ENCODE assay signal across 9 cellular contexts in the genomic region with DNA sequence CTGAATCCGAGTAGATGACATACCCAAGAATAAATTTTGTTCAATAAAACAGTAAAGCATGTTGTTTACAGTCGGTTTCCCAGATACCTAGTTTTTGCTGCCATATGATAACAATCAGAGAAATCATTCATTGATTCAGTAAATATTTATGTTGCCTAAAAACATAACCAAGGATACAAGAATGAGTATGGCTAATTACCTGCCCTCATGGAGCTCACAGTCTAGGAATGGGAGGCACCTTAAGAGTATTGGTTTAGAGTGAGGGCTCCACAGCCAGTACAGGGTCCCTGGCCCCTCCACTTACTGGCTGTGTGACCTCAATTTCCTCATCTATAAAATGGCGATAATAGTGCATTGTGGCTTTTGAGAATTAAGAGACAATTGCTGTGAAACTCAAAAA. TPM values are rescaled to one million over a fixed set of nuclear protein-coding genes. Genes with fewer than 3 reads are reported as not detected.
A peak's percentile ranks its signal among the peaks of the same experiment; 100 is the strongest.
DNase-seq lines count a peak whose midpoint lies in the region; ATAC-seq and TF ChIP-seq lines count a peak whose summit lies in the region.
"Had no signal": no experiment of that assay in that cellular context is flagged by ENCODE, and none has a peak within 500 bp of the region (broad histone marks: within the 10 kb centered on the region; RNA-seq: fewer than 3 reads in every experiment).

No MANE protein-coding gene starts in this region.

- H3K4me3 Mint-ChIP-seq in T-cell, result peak overlapping the region; percentile 100

- peak overlapping the region in 3 of 4 donors; percentile 86 to 90 (median 89) for H3K27ac ChIP-seq in sigmoid colon

- no peak for TF ChIP-seq POLR2A in sigmoid colon (IDR thresholded peaks at IDR 0.05)

- peak overlapping the region; percentile 99 to 100 for H3K27ac Mint-ChIP-seq in T-cell

- DNase-seq in GM12864 (ENCODE audit: low read depth) (no peak), T-cell (no peak), foreskin fibroblast (no peak), sigmoid colon (no peak), cerebellum (ENCODE audit: low spot score) (no peak), DMS153 treated with DMSO at 0.1 percent for 48 hours (lab: John Stamatoyannopoulos, UW; ENCODE audit: unreplicated experiment) (no peak), NCI-H2196 treated with DMSO at 0.1 percent for 48 hours (lab: John Stamatoyannopoulos, UW; ENCODE audit: unreplicated experiment) (no peak)

- H3K27me3 Mint-ChIP-seq in T-cell, result no peaks in the 10 kb centered on the region

- peaks cover 41% of the 10 kb centered on the region for H3K36me3 Mint-ChIP-seq in T-cell

- TF ChIP-seq EP300 in sigmoid colon (IDR thresholded peaks at IDR 0.05), result no peak

- no peaks in the 10 kb centered on the region for H3K9me3 ChIP-seq in sigmoid colon

- H3K4me3 ChIP-seq in GM12864 (ENCODE audit: low read depth, low read length) (peak overlapping the region; percentile 96), foreskin fibroblast (ENCODE audit: low read depth in 1 of 2, low read length in 2 of 2) (peak overlapping the region; percentile 95 to 99), sigmoid colon (peak overlapping the region; percentile 80 to 95 (median 90))

- H3K9me3 Mint-ChIP-seq in T-cell, result no peaks in the 10 kb centered on the region

- intact Hi-C loops in sigmoid colon (cut with DNase I), result no loop called here

- peaks cover 0 to 68% (median 56%) of the 10 kb centered on the region in 4 donors for H3K4me1 ChIP-seq in sigmoid colon

- peaks cover 0 to 43% (median 8%) of the 10 kb centered on the region in 4 donors for H3K36me3 ChIP-seq in sigmoid colon

- no peak for TF ChIP-seq CTCF in GM12864 (IDR thresholded peaks at IDR 0.05; ENCODE audit: low read depth, low read length, missing control alignments)
- TF ChIP-seq CTCF in foreskin fibroblast (IDR thresholded peaks at IDR 0.05; ENCODE audit: low read depth, low read length), result no peak
- no peak for TF ChIP-seq CTCF in sigmoid colon (IDR thresholded peaks at IDR 0.05)

- H3K4me1 Mint-ChIP-seq in T-cell, result peaks cover 86 to 91% (median 91%) of the 10 kb centered on the region in 3 donors

- POLR2A ChIA-PET in T-cell (lab: Charles Lee), result interaction anchor here in 1 of 2 donors (0.6 kb wide), 1 partner anchor 22 kb away, joined by 4 read pairs; no protein-coding TSS in a partner anchor

- no peaks in the 10 kb centered on the region for H3K27me3 ChIP-seq in sigmoid colon

- CTCF ChIA-PET in T-cell (lab: Charles Lee), result interaction anchor here in 1 of 2 donors (2.0 kb wide), 1 partner anchor 57 kb away, joined by 9 read pairs; no protein-coding TSS in a partner anchor

- ATAC-seq in T-cell (replicated peaks in 1 of 4), result no peak
- no peak for ATAC-seq in HG03097 (IDR thresholded peaks at IDR 0.05; ENCODE audit: low FRiP score, unreplicated experiment)

- WGBS in sigmoid colon, 2 donors, result 32 to 48% methylated on average over 3 of the region's 3 CpGs

RNA-seq across cellular contexts. Expression of gene ATP5PB, which starts 0.9 kb away (rescaled TPM):
- 100 to 1,000 TPM in 3 of 5 donors, 10 to 100 TPM in 2; 88.1 to 129 (median 118) TPM for total RNA-seq in T-cell
- 100 to 1,000 TPM; 157 to 217 (median 196) TPM for total RNA-seq in sigmoid colon
- 100 to 1,000 TPM; 515 to 849 (median 620) TPM for polyA plus RNA-seq in sigmoid colon
- total RNA-seq in cerebellum, result 121 TPM

RNA-seq across cellular contexts. Expression of gene WDR77, which starts 1.1 kb away (rescaled TPM):
- 10 to 100 TPM; 22.5 to 40.1 (median 33.1) TPM for total RNA-seq in T-cell
- 10 to 100 TPM; 16.3 to 23.8 (median 20.1) TPM for total RNA-seq in sigmoid colon
- polyA plus RNA-seq in sigmoid colon, result 10 to 100 TPM; 13.8 to 29.5 (median 15.5) TPM
- total RNA-seq in cerebellum, result 29.4 TPM

RNA-seq across cellular contexts. Expression of gene OVGP1, which starts 22.6 kb away (rescaled TPM):
- total RNA-seq in T-cell (10 to 100 TPM in 2 of 5 donors, 1 to 10 TPM in 3; 4.7 to 11.6 (median 8.6) TPM), sigmoid colon (1 to 10 TPM; 1.4 to 5.5 (median 2.2) TPM), cerebellum (3.2 TPM)
- polyA plus RNA-seq in sigmoid colon, result 1 to 10 TPM in 2 of 3 donors, under 1 TPM in 1; 0.69 to 1.9 (median 1.8) TPM

RNA-seq across cellular contexts. Expression of gene C1orf162, which starts 23.6 kb away (rescaled TPM):
- total RNA-seq in T-cell (10 to 100 TPM; 42.9 to 55.1 (median 46.1) TPM), sigmoid colon (10 to 100 TPM; 15.7 to 31.0 (median 21.5) TPM), cerebellum (1.3 TPM)
- polyA plus RNA-seq in sigmoid colon, result 10 to 100 TPM; 22.8 to 27.0 (median 24.3) TPM
- total RNA-seq: SK-MEL-5 had no signal

RNA-seq across cellular contexts. Expression of gene ADORA3, which starts 53.2 kb away (rescaled TPM):
- under 1 TPM in 1 of 5 donors, not detected in 4; 0.30 TPM for total RNA-seq in T-cell
- 10 to 100 TPM in 2 of 4 donors, 1 to 10 TPM in 2; 3.0 to 12.8 (median 10.4) TPM for total RNA-seq in sigmoid colon
- polyA plus RNA-seq in sigmoid colon, result 10 to 100 TPM in 1 of 3 donors, 1 to 10 TPM in 2; 3.0 to 20.6 (median 5.4) TPM
- total RNA-seq in cerebellum, result 1.1 TPM
- total RNA-seq: SK-MEL-5 had no signal
